16 cellular contexts compared by ENCODE assay signal in the genomic region with DNA sequence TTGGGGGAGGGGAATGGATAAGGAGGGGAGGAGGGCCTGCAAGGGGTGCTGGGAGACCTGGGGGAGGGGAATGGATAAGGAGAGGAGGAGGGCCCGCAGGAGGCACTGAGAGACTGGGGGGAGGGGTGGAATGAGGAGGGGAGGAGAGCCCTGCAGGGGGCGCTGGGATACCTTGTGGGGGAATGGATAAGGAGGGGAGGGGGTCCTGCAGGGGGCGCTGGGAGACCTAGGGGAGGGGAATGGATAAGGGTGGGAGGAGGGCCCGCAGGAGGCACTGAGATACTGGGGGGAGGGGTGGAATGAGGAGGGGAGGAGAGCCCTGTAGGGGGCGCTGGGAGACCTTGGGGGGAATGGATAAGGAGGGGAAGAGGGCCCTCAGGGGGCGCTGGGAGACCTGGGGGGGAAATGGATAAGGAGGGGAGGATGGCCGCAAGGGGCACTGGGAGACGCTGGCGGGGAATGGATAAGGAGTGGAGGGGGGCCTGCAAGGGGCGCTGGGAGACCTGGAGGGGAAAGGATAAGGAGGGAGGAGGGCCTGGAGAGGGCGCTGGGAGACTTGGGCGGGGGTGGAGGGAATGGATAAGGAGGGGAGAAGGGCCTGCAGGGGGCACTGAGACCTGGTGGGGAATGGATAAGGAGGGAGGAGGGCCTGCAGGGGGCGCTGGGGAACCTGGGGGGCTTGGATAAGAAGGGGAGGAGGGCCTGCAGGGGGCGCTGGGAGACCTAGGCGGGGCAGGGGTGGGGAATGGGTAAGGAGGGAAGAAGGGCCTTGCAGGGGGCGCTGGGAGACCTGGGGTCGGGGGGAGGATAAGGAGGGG. TPM values are rescaled to one million over a fixed set of nuclear protein-coding genes. Genes with fewer than 3 reads are reported as not detected.
DNase-seq lines count a peak whose midpoint lies in the region; ATAC-seq and TF ChIP-seq lines count a peak whose summit lies in the region.
"Had no signal": no experiment of that assay in that cellular context is flagged by ENCODE, and none has a peak within 500 bp of the region (broad histone marks: within the 10 kb centered on the region; RNA-seq: fewer than 3 reads in every experiment).

No MANE protein-coding gene starts in this region.

- DNase-seq in ACHN (peak; percentile 40), NCI-H1930 (lab: John Stamatoyannopoulos, UW) (peak; percentile 99), dermis blood vessel endothelial cell (peak; percentile 15), G401 (ENCODE audit: low spot score) (no peak), dedifferentiated amniotic fluid mesenchymal stem cell (ENCODE audit: extremely low spot score) (no peak), NCI-H510A treated with DMSO at 0.1 percent for 48 hours (lab: John Stamatoyannopoulos, UW) (no peak)
- DNase-seq: activated B cell treated with CpG ODN at 0.5 μM for 24 hours; activated naive CD8-positive, alpha-beta T cell treated with anti-CD3 and anti-CD28 coated beads, Interleukin-2, amount 10 ng/mL, durations not matched to agents 7 days and 5 days; DMS53; hippocampal formation; midbrain; NCI-H1092 treated with DMSO at 0.1 percent for 48 hours had no signal

- no peaks in the 10 kb centered on the region for H3K79me2 ChIP-seq in DOHH2 (ENCODE audit: control insufficient read depth, low read length)

- H3K4me3 ChIP-seq in DOHH2 (ENCODE audit: low read length): no peak overlapping the region
- H3K4me3 ChIP-seq: tibial nerve had no signal

- no peaks in the 10 kb centered on the region for H4K20me1 ChIP-seq in DOHH2 (ENCODE audit: control insufficient read depth, insufficient read depth, low read depth, low read length)

- no peaks in the 10 kb centered on the region for H3K4me1 ChIP-seq in DOHH2 (ENCODE audit: control insufficient read depth, low read length)
- H3K4me1 ChIP-seq: tibial nerve had no signal

- no peaks in the 10 kb centered on the region for H3K36me3 ChIP-seq in DOHH2 (ENCODE audit: control insufficient read depth, low read length)
- H3K36me3 ChIP-seq: tibial nerve had no signal

- H3F3A ChIP-seq in DOHH2 (ENCODE audit: control insufficient read depth, insufficient read depth): peaks cover 8% of the 10 kb centered on the region

- TF ChIP-seq CTCF in DOHH2 (IDR thresholded peaks at IDR 0.05; ENCODE audit: low read depth, low read length, poor library complexity, severe bottlenecking): peak; percentile 83

- no peak overlapping the region for H3K27ac ChIP-seq in DOHH2 (ENCODE audit: low read depth, low read length)
- H3K27ac ChIP-seq: tibial nerve had no signal

- H3K9me3 ChIP-seq in DOHH2 (ENCODE audit: control insufficient read depth, insufficient read depth, low read length): no peaks in the 10 kb centered on the region
- H3K9me3 ChIP-seq: tibial nerve had no signal

- no peaks in the 10 kb centered on the region for H3K9me2 ChIP-seq in DOHH2 (replicated peaks; ENCODE audit: control insufficient read depth, low read length)

- no peaks in the 10 kb centered on the region for H3K27me3 ChIP-seq in DOHH2 (ENCODE audit: control insufficient read depth, low read length)
- H3K27me3 ChIP-seq: tibial nerve had no signal

- no peak for ATAC-seq in GM19395 (IDR thresholded peaks at IDR 0.05; ENCODE audit: unreplicated experiment)

- no peak overlapping the region for H3K4me2 ChIP-seq in DOHH2 (ENCODE audit: low read length)

- in situ Hi-C loops in ACHN (cut with HindIII; ENCODE audit: low pct_ligation_motif_present, low pct_unique_long_range_greater_than_20kb, low sequenced_read_pairs): no loop called here
- in situ Hi-C loops in G401 (cut with HindIII; ENCODE audit: low sequenced_read_pairs): no loop called here

RNA-seq across cellular contexts. Expression of a gene that starts 1.3 kb away (rescaled TPM):
- not detected in 2 replicates for total RNA-seq in dermis blood vessel endothelial cell
- total RNA-seq in G401 (2014; rRNA removed; shearing (Covaris generic)): 0.03 and 0.06 TPM in 2 replicates
- total RNA-seq: activated B cell treated with CpG ODN at 0.5 μM for 24 hours; activated naive CD8-positive, alpha-beta T cell treated with anti-CD3 and anti-CD28 coated beads, Interleukin-2, amount 10 ng/mL, durations not matched to agents 7 days and 5 days; pulmonary artery endothelial cell; tibial nerve had no signal

RNA-seq across cellular contexts. Expression of a gene that starts 34.6 kb away (rescaled TPM):
- total RNA-seq in dermis blood vessel endothelial cell: not detected in 2 replicates
- 0.49 TPM in 1 of 2 replicates, not detected in the other for total RNA-seq in G401 (2014; rRNA removed; shearing (Covaris generic))
- total RNA-seq: activated B cell treated with CpG ODN at 0.5 μM for 24 hours; activated naive CD8-positive, alpha-beta T cell treated with anti-CD3 and anti-CD28 coated beads, Interleukin-2, amount 10 ng/mL, durations not matched to agents 7 days and 5 days; pulmonary artery endothelial cell had no signal

Comparison
In these comparisons a context has a peak if more than half of its experiments do, and no peak if none do; other contexts are left out.
1. DNase-seq: peak in ACHN (single experiment), NCI-H1930 (2 of 2) and dermis blood vessel endothelial cell (single experiment); none in G401 (single experiment), dedifferentiated amniotic fluid mesenchymal stem cell (single experiment) and NCI-H510A treated with DMSO at 0.1 percent for 48 hours (single experiment).